35 cellular contexts compared by ENCODE assay signal in the genomic region with DNA sequence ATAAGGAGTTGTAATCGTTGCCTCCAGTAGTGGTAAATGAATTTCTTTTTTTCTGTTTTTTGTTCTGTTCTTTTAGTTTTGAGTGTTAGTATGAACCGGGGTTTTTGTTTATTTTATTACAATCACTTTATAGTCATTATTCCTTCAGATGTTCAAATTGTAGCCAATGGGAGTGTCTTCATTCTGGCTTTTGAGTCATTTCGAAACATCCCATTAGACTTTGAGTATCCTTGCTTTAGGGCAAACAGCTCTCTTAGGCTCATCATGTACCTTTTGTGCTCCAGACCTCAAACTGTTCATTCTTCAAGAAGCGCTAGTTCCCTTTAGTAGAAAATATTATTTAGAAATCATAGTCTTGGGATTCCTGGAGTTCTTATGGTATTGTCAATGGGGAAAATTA. TPM values are rescaled to one million over a fixed set of nuclear protein-coding genes. Genes with fewer than 3 reads are reported as not detected.
"Had no signal": no experiment of that assay in that cellular context is flagged by ENCODE, and none has a peak within 500 bp of the region (broad histone marks: within the 10 kb centered on the region; RNA-seq: fewer than 3 reads in every experiment).

No MANE protein-coding gene starts in this region.

- H3K4me3 Mint-ChIP-seq: activated B cell treated with CpG ODN at 0.5 μM for 24 hours; activated CD4-positive, alpha-beta memory T cell treated with anti-CD3 and anti-CD28 coated beads, Interleukin-2, amount 10 ng/mL, durations not matched to agents 7 days and 5 days; activated CD8-positive, alpha-beta memory T cell treated with anti-CD3 and anti-CD28 coated beads, Interleukin-2, amount 10 ng/mL, durations not matched to agents 7 days and 5 days; activated naive CD4-positive, alpha-beta T cell treated with anti-CD3 and anti-CD28 coated beads, Interleukin-2, amount 10 ng/mL, durations not matched to agents 7 days and 5 days; activated naive CD8-positive, alpha-beta T cell; activated naive CD8-positive, alpha-beta T cell treated with anti-CD3 and anti-CD28 coated beads, Interleukin-2, amount 50 U/mL, for 24 hours; brain; T-helper 1 cell treated with Interleukin-12 subunit alpha and Interleukin-12 subunit beta and Interleukin-4 antibody, amounts not matched to agents 30 μg/mL and 1 μg/mL, for 36 hours had no signal

- ATAC-seq: activated CD8-positive, alpha-beta memory T cell treated with anti-CD3 and anti-CD28 coated beads, Interleukin-2, amount 10 ng/mL, durations not matched to agents 7 days and 5 days; activated naive CD8-positive, alpha-beta T cell treated with anti-CD3 and anti-CD28 coated beads, Interleukin-2, amount 50 U/mL, for 24 hours; K562 had no signal

- H3K27me3 Mint-ChIP-seq: activated CD4-positive, alpha-beta memory T cell treated with anti-CD3 and anti-CD28 coated beads, Interleukin-2, amount 10 ng/mL, durations not matched to agents 7 days and 5 days; activated CD8-positive, alpha-beta memory T cell treated with anti-CD3 and anti-CD28 coated beads, Interleukin-2, amount 10 ng/mL, durations not matched to agents 7 days and 5 days; activated naive CD4-positive, alpha-beta T cell treated with anti-CD3 and anti-CD28 coated beads, Interleukin-2, amount 10 ng/mL, durations not matched to agents 7 days and 5 days; activated naive CD8-positive, alpha-beta T cell treated with anti-CD3 and anti-CD28 coated beads, Interleukin-2, amount 50 U/mL, for 24 hours had no signal

- H3K27ac ChIP-seq: PC-9, SJCRH30, VCaP had no signal

- H3K4me1 Mint-ChIP-seq: activated B cell treated with CpG ODN at 0.5 μM for 24 hours; activated CD4-positive, alpha-beta memory T cell treated with anti-CD3 and anti-CD28 coated beads, Interleukin-2, amount 10 ng/mL, durations not matched to agents 7 days and 5 days; activated CD8-positive, alpha-beta memory T cell treated with anti-CD3 and anti-CD28 coated beads, Interleukin-2, amount 10 ng/mL, durations not matched to agents 7 days and 5 days; activated naive CD4-positive, alpha-beta T cell treated with anti-CD3 and anti-CD28 coated beads, Interleukin-2, amount 10 ng/mL, durations not matched to agents 7 days and 5 days; activated naive CD8-positive, alpha-beta T cell treated with anti-CD3 and anti-CD28 coated beads, Interleukin-2, amount 50 U/mL, for 24 hours had no signal

- H3K4me3 ChIP-seq: K562, PC-9, SJCRH30 had no signal

- H3K36me3 Mint-ChIP-seq: activated CD8-positive, alpha-beta memory T cell treated with anti-CD3 and anti-CD28 coated beads, Interleukin-2, amount 10 ng/mL, durations not matched to agents 7 days and 5 days; activated naive CD4-positive, alpha-beta T cell treated with anti-CD3 and anti-CD28 coated beads, Interleukin-2, amount 10 ng/mL, durations not matched to agents 7 days and 5 days; activated naive CD8-positive, alpha-beta T cell; brain had no signal

- H3K9me3 ChIP-seq: SK-N-SH had no signal

- DNase-seq: activated B cell treated with CpG ODN at 0.5 μM for 24 hours; activated CD4-positive, alpha-beta memory T cell treated with anti-CD3 and anti-CD28 coated beads, Interleukin-2, amount 10 ng/mL, durations not matched to agents 7 days and 5 days; activated CD4-positive, alpha-beta T cell treated with anti-CD3 and anti-CD28 coated beads for 4 hours; activated CD4-positive, CD25-positive, alpha-beta regulatory T cell treated with anti-CD3 and anti-CD28 coated beads, Interleukin-2, amount 50 U/mL, for 72 hours; activated CD8-positive, alpha-beta memory T cell treated with anti-CD3 and anti-CD28 coated beads for 24 hours; activated CD8-positive, alpha-beta memory T cell treated with anti-CD3 and anti-CD28 coated beads, Interleukin-2, amount 10 ng/mL, durations not matched to agents 7 days and 5 days; activated CD8-positive, alpha-beta memory T cell treated with anti-CD3 and anti-CD28 coated beads, Interleukin-2, amount 50 U/mL, for 48 hours; activated effector memory CD4-positive, alpha-beta T cell treated with Interleukin-2 at 50 U/mL for 16 hours; activated naive CD4-positive, alpha-beta T cell treated with anti-CD3 and anti-CD28 coated beads, Interleukin-2, amount 10 ng/mL, durations not matched to agents 7 days and 5 days; activated naive CD8-positive, alpha-beta T cell treated with anti-CD3 and anti-CD28 coated beads, Interleukin-2, amount 50 U/mL, for 24 hours; activated T-cell treated with anti-CD3 and anti-CD28 coated beads, Interleukin-2, amount 50 U/mL, for 48 hours; anterior cingulate cortex; central memory CD4-positive, alpha-beta T cell; MM.1S; MV-4-11; NCI-H1092; NCI-H1436 treated with DMSO at 0.1 percent for 48 hours; NCI-H1694 treated with DMSO at 0.1 percent for 48 hours; NCI-H2029; NCI-H2171 treated with DMSO at 0.1 percent for 48 hours; NCI-H2227 treated with DMSO at 0.1 percent for 48 hours; NCI-H510A; NCI-H526; NCI-H748 treated with DMSO at 0.1 percent for 48 hours; NK-92 treated with Interleukin-12 subunit alpha and Interleukin-12 subunit beta, amount 100 ng/mL, for 24 hours; PC-9; SHP77; SJCRH30; SK-N-SH had no signal

- H3K27ac Mint-ChIP-seq: activated B cell treated with CpG ODN at 0.5 μM for 24 hours; activated CD4-positive, alpha-beta memory T cell treated with anti-CD3 and anti-CD28 coated beads, Interleukin-2, amount 10 ng/mL, durations not matched to agents 7 days and 5 days; activated CD8-positive, alpha-beta memory T cell treated with anti-CD3 and anti-CD28 coated beads, Interleukin-2, amount 10 ng/mL, durations not matched to agents 7 days and 5 days; activated naive CD4-positive, alpha-beta T cell treated with anti-CD3 and anti-CD28 coated beads, Interleukin-2, amount 10 ng/mL, durations not matched to agents 7 days and 5 days; activated naive CD8-positive, alpha-beta T cell; activated naive CD8-positive, alpha-beta T cell treated with anti-CD3 and anti-CD28 coated beads, Interleukin-2, amount 50 U/mL, for 24 hours; brain; T-helper 1 cell treated with Interleukin-12 subunit alpha and Interleukin-12 subunit beta and Interleukin-4 antibody, amounts not matched to agents 30 μg/mL and 1 μg/mL, for 36 hours had no signal

- H3K27me3 ChIP-seq: SJCRH30 had no signal

- H3K36me3 ChIP-seq: SJCRH30 had no signal

RNA-seq across cellular contexts. Expression of gene PAX3, which starts 54.2 kb away (rescaled TPM):
- total RNA-seq: activated B cell treated with CpG ODN at 0.5 μM for 24 hours; activated CD4-positive, alpha-beta memory T cell treated with anti-CD3 and anti-CD28 coated beads, Interleukin-2, amount 10 ng/mL, durations not matched to agents 7 days and 5 days; activated CD8-positive, alpha-beta memory T cell treated with anti-CD3 and anti-CD28 coated beads, Interleukin-2, amount 10 ng/mL, durations not matched to agents 7 days and 5 days; K562; OCI-LY7; PC-9 had no signal
